In the genomic region with DNA sequence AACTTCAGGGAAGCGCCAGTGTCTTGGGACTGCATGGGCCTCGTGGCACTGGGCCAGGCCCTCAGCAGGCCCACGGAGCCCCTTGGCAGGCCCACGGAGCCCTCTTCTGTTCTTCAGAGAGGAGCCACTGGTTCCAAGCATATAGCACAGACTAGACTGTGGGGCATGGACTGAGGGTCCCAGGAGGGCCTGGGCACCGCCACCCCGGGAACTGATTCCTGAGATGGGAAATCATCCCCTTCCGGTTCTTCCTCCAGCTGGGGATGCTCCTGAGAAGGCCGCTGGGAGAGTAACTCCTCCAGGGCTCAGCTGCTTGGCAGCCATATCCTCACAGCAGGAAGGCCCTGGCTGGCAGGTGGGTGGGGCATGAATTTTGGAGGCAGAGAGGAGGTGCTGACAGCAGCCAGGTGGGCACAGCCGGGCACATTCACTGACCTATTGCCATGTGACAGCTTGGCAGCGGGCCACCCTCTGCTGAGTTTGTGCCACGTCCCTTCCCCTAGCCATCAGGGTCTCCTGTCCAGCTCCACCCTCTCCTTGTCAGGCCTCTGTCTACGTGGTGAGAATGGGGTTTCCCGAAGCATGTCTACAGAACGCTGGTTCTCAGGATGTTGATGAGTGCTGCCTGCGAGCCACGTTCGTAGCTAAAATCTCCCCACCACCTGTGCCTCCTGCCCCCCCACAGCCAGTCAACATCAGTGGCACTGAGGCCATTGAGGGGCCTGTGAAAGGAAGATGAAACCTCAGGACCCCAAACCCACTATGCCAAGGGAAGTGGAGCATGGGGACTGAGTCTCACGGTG, we compare ENCODE assay signal across 14 cellular contexts.
"Had no signal": no experiment of that assay in that cellular context is flagged by ENCODE, and none has a peak within 500 bp of the region (broad histone marks: within the 10 kb centered on the region; RNA-seq: fewer than 3 reads in every experiment).

No MANE protein-coding gene starts in this region.

- H3K9me3 Mint-ChIP-seq: activated B cell treated with CpG ODN at 0.5 μM for 24 hours; activated CD4-positive, alpha-beta T cell treated with anti-CD3 and anti-CD28 coated beads, Interleukin-2, amount 10 ng/mL, durations not matched to agents 7 days and 5 days; activated naive CD4-positive, alpha-beta T cell treated with anti-CD3 and anti-CD28 coated beads for 36 hours; activated T-helper 17 cell treated with anti-CD3 and anti-CD28 coated beads, Interleukin-2, amount 50 U/mL, for 72 hours had no signal

- H3K4me1 Mint-ChIP-seq: activated T-helper 17 cell treated with anti-CD3 and anti-CD28 coated beads, Interleukin-2, amount 50 U/mL, for 72 hours; neural crest cell had no signal

- H3K27me3 ChIP-seq: adrenal gland, ovary, transverse colon had no signal

- ATAC-seq: activated T-helper 17 cell treated with anti-CD3 and anti-CD28 coated beads, Interleukin-2, amount 50 U/mL, for 72 hours; T-helper 17 cell had no signal

- H3K27ac ChIP-seq: adrenal gland, esophagus muscularis mucosa, left ventricle myocardium inferior, ovary, transverse colon had no signal

- DNase-seq: activated B cell treated with CpG ODN at 0.5 μM for 24 hours; activated CD4-positive, alpha-beta T cell treated with anti-CD3 and anti-CD28 coated beads, Interleukin-2, amount 10 ng/mL, durations not matched to agents 7 days and 5 days; activated CD8-positive, alpha-beta memory T cell treated with anti-CD3 and anti-CD28 coated beads for 24 hours; activated naive CD4-positive, alpha-beta T cell treated with anti-CD3 and anti-CD28 coated beads for 36 hours; adrenal gland; islet precursor cell; left ventricle myocardium inferior; ovary; stimulated activated CD4-positive, alpha-beta T cell treated with anti-CD3 and anti-CD28 coated beads, Interleukin-4, amount 100 ng/mL, for 4 hours; transverse colon had no signal

- H3K27ac Mint-ChIP-seq: activated B cell treated with CpG ODN at 0.5 μM for 24 hours; activated CD4-positive, alpha-beta T cell treated with anti-CD3 and anti-CD28 coated beads, Interleukin-2, amount 10 ng/mL, durations not matched to agents 7 days and 5 days; activated naive CD4-positive, alpha-beta T cell treated with anti-CD3 and anti-CD28 coated beads for 36 hours; activated T-helper 17 cell treated with anti-CD3 and anti-CD28 coated beads, Interleukin-2, amount 50 U/mL, for 72 hours; T-helper 17 cell had no signal

- H3K27me3 Mint-ChIP-seq: activated CD4-positive, alpha-beta T cell treated with anti-CD3 and anti-CD28 coated beads, Interleukin-2, amount 10 ng/mL, durations not matched to agents 7 days and 5 days had no signal

- H3K36me3 ChIP-seq: adrenal gland, esophagus muscularis mucosa, left ventricle myocardium inferior, ovary, transverse colon had no signal

- H3K4me1 ChIP-seq: adrenal gland, esophagus muscularis mucosa, left ventricle myocardium inferior, transverse colon had no signal

- H3K4me3 ChIP-seq: adrenal gland, esophagus muscularis mucosa, left ventricle myocardium inferior, ovary, transverse colon had no signal

- H3K9me3 ChIP-seq: adrenal gland, ovary, transverse colon had no signal

- H3K4me3 Mint-ChIP-seq: activated B cell treated with CpG ODN at 0.5 μM for 24 hours; activated CD4-positive, alpha-beta T cell treated with anti-CD3 and anti-CD28 coated beads, Interleukin-2, amount 10 ng/mL, durations not matched to agents 7 days and 5 days; activated naive CD4-positive, alpha-beta T cell treated with anti-CD3 and anti-CD28 coated beads for 36 hours; activated T-helper 17 cell treated with anti-CD3 and anti-CD28 coated beads, Interleukin-2, amount 50 U/mL, for 72 hours; neural crest cell; T-helper 17 cell had no signal
